Comparison of ENCODE assay signal across 1 cellular context in genomic region chr19:1665565-1666047, GRCh38.
TF ChIP-seq lines count a peak whose summit lies in the region.

No MANE protein-coding gene starts in this region.

TF ChIP-seq in K562, 482 proteins besides CTCF, POLR2A, EP300 and RAD21 (continued from another document):
- peak; percentile 65; the same call in 1 of the 2 replicates for TF ChIP-seq USF2 (CRISPR knock-in tag; IDR thresholded peaks at IDR 0.05)
- TF ChIP-seq ETS1 (conservative IDR thresholded peaks at IDR 0.05; ENCODE audit: control insufficient read depth, low read depth, low read length): no peak
- TF ChIP-seq RAD51 (IDR thresholded peaks at IDR 0.05; ENCODE audit: borderline replicate concordance, low read depth): peak; percentile 77
- TF ChIP-seq CBFA2T2 (conservative IDR thresholded peaks at IDR 0.05): peak; percentile 29
- TF ChIP-seq DNMT1 (IDR thresholded peaks at IDR 0.05): no peak
- TF ChIP-seq STAT6 (CRISPR knock-in tag; IDR thresholded peaks at IDR 0.05): no peak
- TF ChIP-seq NRF1 (conservative IDR thresholded peaks at IDR 0.05 in 1 of 2, IDR thresholded peaks at IDR 0.05 in 1 of 2): 0 out of 4 replicates have a peak, but pooled peaks of 1 of the 2 experiments have one; percentile 10
- TF ChIP-seq USF1 (CRISPR knock-in tag; IDR thresholded peaks at IDR 0.05): peak; percentile 60
